Comparison of ENCODE assay signal across 1 cellular context in genomic region chr6:40584741-40585140, GRCh38.
TF ChIP-seq lines count a peak whose summit lies in the region.

No MANE protein-coding gene starts in this region.

TF ChIP-seq in HepG2, 621 proteins besides CTCF, POLR2A, EP300 and RAD21:
- TF ChIP-seq HBP1 (CRISPR knock-in tag; IDR thresholded peaks at IDR 0.05; ENCODE audit: low read depth) (no peak), ZNF775 (CRISPR knock-in tag; IDR thresholded peaks at IDR 0.05; ENCODE audit: borderline replicate concordance) (no peak), MED8 (CRISPR knock-in tag; IDR thresholded peaks at IDR 0.05; ENCODE audit: insufficient replicate concordance) (no peak), USF2 (IDR thresholded peaks at IDR 0.05; ENCODE audit: low read depth, low read length) (no peak), USF2 (CRISPR knock-in tag; IDR thresholded peaks at IDR 0.05; ENCODE audit: borderline replicate concordance) (no peak), ZNF251 (CRISPR knock-in tag; IDR thresholded peaks at IDR 0.05) (no peak), ZNF737 (CRISPR knock-in tag; IDR thresholded peaks at IDR 0.05; ENCODE audit: borderline replicate concordance) (no peak)
